Comparison of ENCODE assay signal across 9 cellular contexts in genomic region chr13:98517576-98518310, GRCh38. TPM values are rescaled to one million over a fixed set of nuclear protein-coding genes. Genes with fewer than 3 reads are reported as not detected.
DNase-seq lines count a peak whose midpoint lies in the region; ATAC-seq and TF ChIP-seq lines count a peak whose summit lies in the region.
"Had no signal": no experiment of that assay in that cellular context is flagged by ENCODE, and none has a peak within 500 bp of the region (broad histone marks: within the 10 kb centered on the region; RNA-seq: fewer than 3 reads in every experiment).

No MANE protein-coding gene starts in this region.

- H3K9me3 ChIP-seq in SK-N-SH = no peaks in the 10 kb centered on the region

- H2AFZ ChIP-seq in SK-N-SH (ENCODE audit: low read depth) = no peak overlapping the region

- H3K4me1 Mint-ChIP-seq in activated CD8-positive, alpha-beta memory T cell treated with anti-CD3 and anti-CD28 coated beads, Interleukin-2, amount 10 ng/mL, durations not matched to agents 7 days and 5 days = peaks cover 82% of the 10 kb centered on the region
- peaks cover 78% of the 10 kb centered on the region for H3K4me1 Mint-ChIP-seq in activated T-helper 2 cell treated with anti-CD3 and anti-CD28 coated beads, Interferon-gamma antibody, Interleukin-2, Interleukin-4, amounts not matched to agents 10 μg/mL and 5 μg/mL and 100 μg/mL, durations not matched to agents 14 hours and 24 hours and 36 hours (ENCODE audit: low read depth)

- H3K27me3 Mint-ChIP-seq in activated CD8-positive, alpha-beta memory T cell treated with anti-CD3 and anti-CD28 coated beads, Interleukin-2, amount 10 ng/mL, durations not matched to agents 7 days and 5 days = no peaks in the 10 kb centered on the region
- H3K27me3 Mint-ChIP-seq in activated T-helper 2 cell treated with anti-CD3 and anti-CD28 coated beads, Interferon-gamma antibody, Interleukin-2, Interleukin-4, amounts not matched to agents 10 μg/mL and 5 μg/mL and 100 μg/mL, durations not matched to agents 14 hours and 24 hours and 36 hours (ENCODE audit: low read depth) = no peaks in the 10 kb centered on the region

- peak; percentile 61 for DNase-seq in activated CD8-positive, alpha-beta memory T cell treated with anti-CD3 and anti-CD28 coated beads, Interleukin-2, amount 10 ng/mL, durations not matched to agents 7 days and 5 days
- no peak for DNase-seq in activated CD8-positive, alpha-beta memory T cell treated with anti-CD3 and anti-CD28 coated beads for 24 hours
- no peak for DNase-seq in activated T-helper 2 cell treated with anti-CD3 and anti-CD28 coated beads, Interferon-gamma antibody, Interleukin-2, Interleukin-4, amounts not matched to agents 10 μg/mL and 5 μg/mL and 100 μg/mL, durations not matched to agents 14 hours and 24 hours and 36 hours (ENCODE audit: low spot score)
- DNase-seq in stimulated activated naive CD8-positive, alpha-beta T cell treated with anti-CD3 and anti-CD28 coated beads, Interleukin-15, Interleukin-2, amounts not matched to agents 100 U/mL and 50 U/mL, for 24 hours = no peak
- DNase-seq in SK-N-SH (no peak), foreskin melanocyte (no peak), 8988T (no peak)
- DNase-seq: NCI-H748 treated with DMSO at 0.1 percent for 48 hours had no signal

- over 99% methylated on average over 6 of the region's 6 CpGs for WGBS in SK-N-SH (ENCODE audit: low lambda C conversion rate)

- H3K4me3 Mint-ChIP-seq in activated CD8-positive, alpha-beta memory T cell treated with anti-CD3 and anti-CD28 coated beads, Interleukin-2, amount 10 ng/mL, durations not matched to agents 7 days and 5 days = no peak overlapping the region
- H3K4me3 Mint-ChIP-seq in activated T-helper 2 cell treated with anti-CD3 and anti-CD28 coated beads, Interferon-gamma antibody, Interleukin-2, Interleukin-4, amounts not matched to agents 10 μg/mL and 5 μg/mL and 100 μg/mL, durations not matched to agents 14 hours and 24 hours and 36 hours (ENCODE audit: low read depth) = peak overlapping the region; percentile 22

- no peak for TF ChIP-seq RAD21 in SK-N-SH (IDR thresholded peaks at IDR 0.05; ENCODE audit: low read length)

- intact Hi-C loops in activated T-helper 2 cell treated with anti-CD3 and anti-CD28 coated beads, Interferon-gamma antibody, Interleukin-2, Interleukin-4, amounts not matched to agents 10 μg/mL and 5 μg/mL and 100 μg/mL, durations not matched to agents 14 hours and 24 hours and 36 hours (cut with micrococcal nuclease) = loop anchor here (1.0 kb wide), 4 partner anchors 8 to 57 kb away; no protein-coding TSS in a partner anchor

- peak overlapping the region; percentile 42 for H3K27ac Mint-ChIP-seq in activated CD8-positive, alpha-beta memory T cell treated with anti-CD3 and anti-CD28 coated beads, Interleukin-2, amount 10 ng/mL, durations not matched to agents 7 days and 5 days
- H3K27ac Mint-ChIP-seq in activated T-helper 2 cell treated with anti-CD3 and anti-CD28 coated beads, Interferon-gamma antibody, Interleukin-2, Interleukin-4, amounts not matched to agents 10 μg/mL and 5 μg/mL and 100 μg/mL, durations not matched to agents 14 hours and 24 hours and 36 hours = peak overlapping the region; percentile 93

- no peak overlapping the region for H3K4me2 ChIP-seq in SK-N-SH

- peaks cover 0 to 8% of the 10 kb centered on the region in 2 experiments; a peak in 1 of 4 replicates for H3K4me1 ChIP-seq in SK-N-SH (ENCODE audit: control insufficient read depth in 1 of 2, insufficient read depth in 2 of 2, low read depth in 1 of 2, low read length in 1 of 2)

- peaks cover 42% of the 10 kb centered on the region for H4K20me1 ChIP-seq in SK-N-SH (ENCODE audit: insufficient read depth)

- TF ChIP-seq EP300 in SK-N-SH (IDR thresholded peaks at IDR 0.05; ENCODE audit: borderline replicate concordance in 1 of 2, low read depth in 1 of 2, low read length in 1 of 2) = no peak

- no peak for TF ChIP-seq CTCF in SK-N-SH (IDR thresholded peaks at IDR 0.05)

- peaks cover 61% of the 10 kb centered on the region for H3K79me2 ChIP-seq in SK-N-SH (ENCODE audit: insufficient read depth)

- H3K9me3 Mint-ChIP-seq in activated CD8-positive, alpha-beta memory T cell treated with anti-CD3 and anti-CD28 coated beads, Interleukin-2, amount 10 ng/mL, durations not matched to agents 7 days and 5 days (ENCODE audit: low read depth) = no peaks in the 10 kb centered on the region
- no peaks in the 10 kb centered on the region for H3K9me3 Mint-ChIP-seq in activated T-helper 2 cell treated with anti-CD3 and anti-CD28 coated beads, Interferon-gamma antibody, Interleukin-2, Interleukin-4, amounts not matched to agents 10 μg/mL and 5 μg/mL and 100 μg/mL, durations not matched to agents 14 hours and 24 hours and 36 hours

- H3K27ac ChIP-seq in SK-N-SH (ENCODE audit: low read depth in 2 of 2, low read length in 1 of 2) = no peak overlapping the region

- peaks cover 5% of the 10 kb centered on the region for H3F3A ChIP-seq in SK-N-SH (replicated peaks; ENCODE audit: insufficient read depth)

- no peak overlapping the region for H3K9ac ChIP-seq in SK-N-SH

- peaks cover 27% of the 10 kb centered on the region for H3K36me3 Mint-ChIP-seq in activated CD8-positive, alpha-beta memory T cell treated with anti-CD3 and anti-CD28 coated beads, Interleukin-2, amount 10 ng/mL, durations not matched to agents 7 days and 5 days
- H3K36me3 Mint-ChIP-seq in activated T-helper 2 cell treated with anti-CD3 and anti-CD28 coated beads, Interferon-gamma antibody, Interleukin-2, Interleukin-4, amounts not matched to agents 10 μg/mL and 5 μg/mL and 100 μg/mL, durations not matched to agents 14 hours and 24 hours and 36 hours (ENCODE audit: low read depth) = peaks cover 52% of the 10 kb centered on the region

- ATAC-seq in activated CD8-positive, alpha-beta memory T cell treated with anti-CD3 and anti-CD28 coated beads, Interleukin-2, amount 10 ng/mL, durations not matched to agents 7 days and 5 days = peak; percentile 61
- peak; percentile 38 for ATAC-seq in HG03159 (IDR thresholded peaks at IDR 0.05; ENCODE audit: unreplicated experiment)
- peak; percentile 70 for ATAC-seq in stimulated activated naive CD8-positive, alpha-beta T cell treated with anti-CD3 and anti-CD28 coated beads, Interleukin-15, Interleukin-2, amounts not matched to agents 100 U/mL and 50 U/mL, for 24 hours

- CTCF ChIA-PET in activated CD8-positive, alpha-beta memory T cell treated with anti-CD3 and anti-CD28 coated beads, Interleukin-2, amount 10 ng/mL, durations not matched to agents 7 days and 5 days (lab: Charles Lee) = interaction anchor here (0.8 to 1.4 kb wide), 2 partner anchors 10 to 14 kb away, joined by 3 read pairs; no protein-coding TSS in a partner anchor
- CTCF ChIA-PET in SK-N-SH (lab: Yijun Ruan, JAX) = interaction anchor here (0.7 to 0.8 kb wide), 2 partner anchors 10 to 168 kb away, joined by 3 read pairs; no protein-coding TSS in a partner anchor

- H3K4me3 ChIP-seq in SK-N-SH (ENCODE audit: low read depth in 2 of 2, low read length in 1 of 2) = no peak overlapping the region

- H3K36me3 ChIP-seq in SK-N-SH (replicated peaks in 1 of 2; ENCODE audit: control insufficient read depth in 1 of 2, insufficient read depth in 2 of 2, low read length in 1 of 2) = peaks cover 10 to 27% of the 10 kb centered on the region in 2 experiments

- no peaks in the 10 kb centered on the region for H3K9me2 ChIP-seq in SK-N-SH

- POLR2A ChIA-PET in SK-N-SH (lab: Yijun Ruan, JAX) = no interaction called here

- H3K27me3 ChIP-seq in SK-N-SH (ENCODE audit: insufficient read depth) = no peaks in the 10 kb centered on the region

TF ChIP-seq in SK-N-SH, 30 proteins besides CTCF, POLR2A, EP300 and RAD21 (continues in another document):
- TF ChIP-seq GABPA (IDR thresholded peaks at IDR 0.05; ENCODE audit: low read depth) = no peak
- no peak for TF ChIP-seq GATA2 (CRISPR knock-in tag; IDR thresholded peaks at IDR 0.05)
- no peak for TF ChIP-seq FOXM1 (IDR thresholded peaks at IDR 0.05; ENCODE audit: low read depth)
- no peak for TF ChIP-seq NFIC (IDR thresholded peaks at IDR 0.05; ENCODE audit: borderline replicate concordance)
- TF ChIP-seq MXI1 (IDR thresholded peaks at IDR 0.05; ENCODE audit: low read depth, low read length) = no peak
- no peak for TF ChIP-seq POLR2AphosphoS5 (IDR thresholded peaks at IDR 0.05; ENCODE audit: low read depth, low read length)
- TF ChIP-seq REST (IDR thresholded peaks at IDR 0.05; ENCODE audit: low read depth, low read length) = no peak

RNA-seq across cellular contexts. Expression of gene STK24, which starts 59.2 kb away (rescaled TPM):
- 100 to 1,000 TPM; 134 to 148 TPM for total RNA-seq in activated CD8-positive, alpha-beta memory T cell treated with anti-CD3 and anti-CD28 coated beads, Interleukin-2, amount 10 ng/mL, durations not matched to agents 7 days and 5 days
- total RNA-seq in activated T-helper 2 cell treated with anti-CD3 and anti-CD28 coated beads, Interferon-gamma antibody, Interleukin-2, Interleukin-4, amounts not matched to agents 10 μg/mL and 5 μg/mL and 100 μg/mL, durations not matched to agents 14 hours and 24 hours and 36 hours = 119 and 127 TPM in 2 replicates
- polyA plus RNA-seq in SK-N-SH (2012; rRNA removed) = 17.1 and 30.5 TPM in 2 replicates
- polyA plus RNA-seq in SK-N-SH (2012; cell fraction: cytosol; rRNA removed) = 37.7 and 54.1 TPM in 2 replicates
- 25.0 and 27.8 TPM in 2 replicates for polyA plus RNA-seq in SK-N-SH (2012; cell fraction: nucleus; rRNA removed)
